ENCODE assay signal across 27 cellular contexts in the genomic region with DNA sequence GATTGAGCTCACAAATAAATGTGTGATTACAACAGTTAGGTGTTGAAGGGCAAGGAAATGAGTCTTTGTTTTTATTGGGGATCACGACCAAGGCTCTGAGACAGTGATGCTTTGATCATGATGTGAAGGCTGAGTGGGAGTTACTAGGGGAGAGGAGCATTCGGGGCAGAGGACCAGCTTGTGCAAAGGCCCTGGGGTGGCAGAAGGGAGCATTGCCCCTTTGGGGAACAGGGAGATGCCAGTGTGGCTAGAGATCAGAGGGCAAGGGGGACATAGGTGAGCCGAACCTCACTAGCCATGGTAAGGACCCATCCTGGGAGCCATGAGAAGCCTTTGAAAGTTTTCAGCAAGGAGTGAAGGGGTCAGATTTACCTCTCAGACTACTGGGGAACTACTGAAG. TPM values are rescaled to one million over a fixed set of nuclear protein-coding genes. Genes with fewer than 3 reads are reported as not detected.
"Had no signal": no experiment of that assay in that cellular context is flagged by ENCODE, and none has a peak within 500 bp of the region (broad histone marks: within the 10 kb centered on the region; RNA-seq: fewer than 3 reads in every experiment).

No MANE protein-coding gene starts in this region.

- H3K36me3 Mint-ChIP-seq: brain had no signal

- DNase-seq: activated B cell treated with CpG ODN at 0.5 μM for 24 hours; activated CD4-positive, alpha-beta T cell treated with anti-CD3 and anti-CD28 coated beads for 48 hours; activated CD4-positive, alpha-beta T cell treated with anti-CD3 and anti-CD28 coated beads, Interleukin-2, amount 50 U/mL, for 1 hour; activated CD4-positive, alpha-beta T cell treated with anti-CD3 and anti-CD28 coated beads, Interleukin-2, amount 50 U/mL, for 48 hours; activated CD8-positive, alpha-beta memory T cell treated with anti-CD3 and anti-CD28 coated beads for 24 hours; activated CD8-positive, alpha-beta T cell treated with anti-CD3 and anti-CD28 coated beads for 36 hours; activated effector memory CD4-positive, alpha-beta T cell treated with Interleukin-2 at 50 U/mL for 16 hours; activated gamma-delta T cell treated with Interleukin-2 at 50 U/mL for 16 hours; activated naive CD4-positive, alpha-beta T cell treated with anti-CD3 and anti-CD28 coated beads, Interleukin-2, amount 50 U/mL, for 16 hours; activated naive CD4-positive, alpha-beta T cell treated with Interleukin-2 at 50 U/mL for 16 hours; activated T-cell treated with anti-CD3 and anti-CD28 coated beads, Interleukin-2, amount 50 U/mL, for 4 hours; amygdala; central memory CD4-positive, alpha-beta T cell; cerebellar nuclear complex; colonic mucosa; effector CD8-positive, alpha-beta T cell; esophagus squamous epithelium; foreskin melanocyte; T1000; WERI-Rb-1 had no signal

- H3K4me3 Mint-ChIP-seq: activated B cell treated with CpG ODN at 0.5 μM for 24 hours; activated CD8-positive, alpha-beta T cell treated with anti-CD3 and anti-CD28 coated beads for 36 hours; activated naive CD8-positive, alpha-beta T cell; activated T-cell treated with anti-CD3 and anti-CD28 coated beads, Interleukin-2, amount 50 U/mL, for 4 hours; activated T-helper 17 cell treated with anti-CD3 and anti-CD28 coated beads, Interleukin-2, amount 50 U/mL, for 72 hours; brain had no signal

- H3K9me3 Mint-ChIP-seq: activated B cell treated with CpG ODN at 0.5 μM for 24 hours had no signal

- H3K27ac Mint-ChIP-seq: activated B cell treated with CpG ODN at 0.5 μM for 24 hours; activated CD8-positive, alpha-beta T cell treated with anti-CD3 and anti-CD28 coated beads for 36 hours; activated naive CD8-positive, alpha-beta T cell; activated T-helper 17 cell treated with anti-CD3 and anti-CD28 coated beads, Interleukin-2, amount 50 U/mL, for 72 hours; brain had no signal

- H3K27me3 Mint-ChIP-seq: activated B cell treated with CpG ODN at 0.5 μM for 24 hours; activated CD8-positive, alpha-beta T cell treated with anti-CD3 and anti-CD28 coated beads for 36 hours; activated naive CD8-positive, alpha-beta T cell; activated T-helper 17 cell treated with anti-CD3 and anti-CD28 coated beads, Interleukin-2, amount 50 U/mL, for 72 hours had no signal

- H3K4me1 Mint-ChIP-seq: brain had no signal

RNA-seq across cellular contexts. Expression of a gene that starts 31.1 kb away (rescaled TPM):
- total RNA-seq: dermis microvascular lymphatic vessel endothelial cell, endothelial cell of umbilical vein, fibroblast of lung had no signal
- polyA plus RNA-seq: cardiac muscle cell had no signal
